Comparison of ENCODE assay signal across 8 cellular contexts in genomic region chr3:194688207-194688711, GRCh38. TPM values are rescaled to one million over a fixed set of nuclear protein-coding genes. Genes with fewer than 3 reads are reported as not detected.
DNase-seq lines count a peak whose midpoint lies in the region; ATAC-seq and TF ChIP-seq lines count a peak whose summit lies in the region.

No MANE protein-coding gene starts in this region.

- H3K27me3 Mint-ChIP-seq in T-helper 1 cell treated with Interleukin-12 subunit alpha and Interleukin-12 subunit beta and Interleukin-4 antibody, amounts not matched to agents 30 μg/mL and 1 μg/mL, for 36 hours (ENCODE audit: low read depth) = peaks cover 57% of the 10 kb centered on the region

- no peaks in the 10 kb centered on the region for H3K27me3 ChIP-seq in HAP-1 (ENCODE audit: low read depth)
- no peaks in the 10 kb centered on the region for H3K27me3 ChIP-seq in ovary

- H3K36me3 ChIP-seq in HAP-1 (replicated peaks) = no peaks in the 10 kb centered on the region; the same call in 1 of the 2 replicates
- no peaks in the 10 kb centered on the region for H3K36me3 ChIP-seq in ovary

- H3K9me3 ChIP-seq in HAP-1 (no peaks in the 10 kb centered on the region), ovary (no peaks in the 10 kb centered on the region)

- DNase-seq in GF-D8 (lab: John Stamatoyannopoulos, UW) = peak; percentile 55
- DNase-seq in HAP-1 (ENCODE audit: low spot score in 2 of 2) = peak in 1 of 2 experiments; percentile 27
- peak; percentile 16 for DNase-seq in fibroblast of peridontal ligament (ENCODE audit: extremely low read depth)
- DNase-seq in ovary = peak in 4 of 5 donors; percentile 12 to 42 (median 38)
- no peak for DNase-seq in T-helper 9 cell

- peaks cover 32% of the 10 kb centered on the region for H3K4me1 Mint-ChIP-seq in T-helper 1 cell treated with Interleukin-12 subunit alpha and Interleukin-12 subunit beta and Interleukin-4 antibody, amounts not matched to agents 30 μg/mL and 1 μg/mL, for 36 hours (ENCODE audit: low read depth)

- ATAC-seq in GM21515 (IDR thresholded peaks at IDR 0.05; ENCODE audit: unreplicated experiment) (no peak), HG03139 (IDR thresholded peaks at IDR 0.05; ENCODE audit: unreplicated experiment) (no peak)

- H3K36me3 Mint-ChIP-seq in T-helper 1 cell treated with Interleukin-12 subunit alpha and Interleukin-12 subunit beta and Interleukin-4 antibody, amounts not matched to agents 30 μg/mL and 1 μg/mL, for 36 hours (ENCODE audit: low read depth) = peaks cover 2% of the 10 kb centered on the region

- no peak for TF ChIP-seq POLR2A in ovary (IDR thresholded peaks at IDR 0.05)

- peak overlapping the region in 1 of 2 donors; percentile 5 for H3K27ac ChIP-seq in ovary

- H3K9me3 Mint-ChIP-seq in T-helper 1 cell treated with Interleukin-12 subunit alpha and Interleukin-12 subunit beta and Interleukin-4 antibody, amounts not matched to agents 30 μg/mL and 1 μg/mL, for 36 hours = no peaks in the 10 kb centered on the region

- H3K4me1 ChIP-seq in HAP-1 (peaks cover 23% of the 10 kb centered on the region), ovary (ENCODE audit: insufficient read depth) (peaks cover 17% of the 10 kb centered on the region)

- WGBS in ovary, 3 donors = 10 to 17% (median 11%) methylated on average over 16 of the region's 16 CpGs

- no peak overlapping the region for H3K27ac Mint-ChIP-seq in T-helper 1 cell treated with Interleukin-12 subunit alpha and Interleukin-12 subunit beta and Interleukin-4 antibody, amounts not matched to agents 30 μg/mL and 1 μg/mL, for 36 hours

- no peak for TF ChIP-seq EP300 in ovary (IDR thresholded peaks at IDR 0.05)

- in situ Hi-C loops in HAP-1 (cut with MboI; ENCODE audit: low sequenced_read_pairs) = loop anchor here (5.0 kb wide), 1 partner anchor 419 kb away; no protein-coding TSS in a partner anchor

- peak overlapping the region; percentile 63 for H3K4me3 Mint-ChIP-seq in T-helper 1 cell treated with Interleukin-12 subunit alpha and Interleukin-12 subunit beta and Interleukin-4 antibody, amounts not matched to agents 30 μg/mL and 1 μg/mL, for 36 hours

- intact Hi-C loops in ovary (cut with DNase I) = loop anchor here in 3 of 4 donors (5.0 to 10.0 kb wide), 5 partner anchors 417 to 837 kb away; no protein-coding TSS in a partner anchor

- no peak for TF ChIP-seq CTCF in ovary (IDR thresholded peaks at IDR 0.05)

- H3K4me3 ChIP-seq in HAP-1 (peak overlapping the region; percentile 27), ovary (peak overlapping the region; percentile 55)

RNA-seq across cellular contexts. Expression of gene FAM43A, which starts 2.6 kb away (rescaled TPM):
- 10 to 100 TPM in 1 of 7 donors, 1 to 10 TPM in 6; 4.0 to 12.1 (median 6.3) TPM for total RNA-seq in ovary
- 10 to 100 TPM in 1 of 2 donors, 1 to 10 TPM in 1; 5.3 to 10.9 TPM for polyA plus RNA-seq in ovary

RNA-seq across cellular contexts. Expression of gene LSG1, which starts 16.3 kb away (rescaled TPM):
- 10 to 100 TPM; 27.0 to 45.9 (median 31.5) TPM for total RNA-seq in ovary
- 10 to 100 TPM; 26.8 to 46.6 TPM for polyA plus RNA-seq in ovary

RNA-seq across cellular contexts. Expression of gene TMEM44, which starts 55.0 kb away (rescaled TPM):
- 1 to 10 TPM; 3.4 to 9.6 (median 5.6) TPM for total RNA-seq in ovary
- polyA plus RNA-seq in ovary = 10 to 100 TPM in 1 of 2 donors, 1 to 10 TPM in 1; 8.6 to 12.3 TPM
